ENCODE assay signal across 8 cellular contexts in the genomic region with DNA sequence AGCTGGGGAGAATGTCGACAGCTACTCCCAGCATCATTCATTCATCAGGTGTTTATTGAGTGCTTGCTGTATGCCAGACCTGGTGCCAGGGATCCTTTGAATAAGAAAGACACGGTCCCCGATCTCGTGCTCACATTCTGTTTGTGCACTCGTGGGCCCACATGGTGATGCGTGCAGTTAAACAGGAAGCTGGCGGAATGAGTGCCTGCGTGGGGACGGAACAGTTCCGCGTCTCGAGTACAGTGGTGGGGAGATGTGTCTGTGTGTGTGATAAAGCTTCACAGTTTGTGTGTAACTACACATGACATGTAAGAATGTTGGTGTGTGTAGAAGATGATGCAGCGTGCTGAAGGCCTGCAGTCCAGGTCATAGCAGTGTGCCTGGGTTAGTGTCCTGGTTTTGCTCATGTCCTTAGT. TPM values are rescaled to one million over a fixed set of nuclear protein-coding genes. Genes with fewer than 3 reads are reported as not detected.
A peak's percentile ranks its signal among the peaks of the same experiment; 100 is the strongest.
DNase-seq lines count a peak whose midpoint lies in the region; ATAC-seq, FAIRE-seq and TF ChIP-seq lines count a peak whose summit lies in the region.

No MANE protein-coding gene starts in this region.

- H3K27ac Mint-ChIP-seq in activated CD8-positive, alpha-beta memory T cell treated with anti-CD3 and anti-CD28 coated beads, Interleukin-2, amount 10 ng/mL, durations not matched to agents 7 days and 5 days, result peak overlapping the region; percentile 86

- TF ChIP-seq CTCF in GM12864 (IDR thresholded peaks at IDR 0.05; ENCODE audit: low read depth, low read length, missing control alignments) (no peak), testis (IDR thresholded peaks at IDR 0.05) (no peak)

- peaks cover 90% of the 10 kb centered on the region for H3K4me1 Mint-ChIP-seq in activated CD8-positive, alpha-beta memory T cell treated with anti-CD3 and anti-CD28 coated beads, Interleukin-2, amount 10 ng/mL, durations not matched to agents 7 days and 5 days

- no peak for TF ChIP-seq POLR2A in testis (IDR thresholded peaks at IDR 0.05)

- H3K9me3 ChIP-seq in right cardiac atrium (ENCODE audit: control insufficient read depth, low read length) (no peaks in the 10 kb centered on the region), testis (no peaks in the 10 kb centered on the region)

- H3K4me3 ChIP-seq in GM12864 (ENCODE audit: low read depth, low read length), result peak overlapping the region; percentile 6; the same call in 1 of the 2 replicates
- no peak overlapping the region for H3K4me3 ChIP-seq in right cardiac atrium (ENCODE audit: low read length)
- H3K4me3 ChIP-seq in testis, result no peak overlapping the region

- DNase-seq in GM12864 (ENCODE audit: low read depth), result no peak
- DNase-seq in activated CD8-positive, alpha-beta memory T cell treated with anti-CD3 and anti-CD28 coated beads, Interleukin-2, amount 10 ng/mL, durations not matched to agents 7 days and 5 days, result peak; percentile 64
- DNase-seq in right cardiac atrium, result peak in 2 of 3 donors; percentile 54 to 55
- DNase-seq in testis, result no peak
- DNase-seq in sciatic nerve (ENCODE audit: low spot score), result no peak
- no peak for DNase-seq in GM19239 (ENCODE audit: insufficient read length, low spot score)
- DNase-seq in NCI-H524 treated with DMSO at 0.1 percent for 48 hours (lab: John Stamatoyannopoulos, UW), result no peak

- peaks cover 16% of the 10 kb centered on the region for H3K4me1 ChIP-seq in right cardiac atrium (ENCODE audit: control insufficient read depth, insufficient read depth, low read length)
- H3K4me1 ChIP-seq in testis, result peaks cover 76% of the 10 kb centered on the region

- peaks cover 73% of the 10 kb centered on the region for H3K36me3 Mint-ChIP-seq in activated CD8-positive, alpha-beta memory T cell treated with anti-CD3 and anti-CD28 coated beads, Interleukin-2, amount 10 ng/mL, durations not matched to agents 7 days and 5 days

- H3K4me3 Mint-ChIP-seq in activated CD8-positive, alpha-beta memory T cell treated with anti-CD3 and anti-CD28 coated beads, Interleukin-2, amount 10 ng/mL, durations not matched to agents 7 days and 5 days, result peak overlapping the region; percentile 64

- H3K27ac ChIP-seq in right cardiac atrium (ENCODE audit: low read length), result peak overlapping the region; percentile 71
- peak overlapping the region; percentile 12 to 51 for H3K27ac ChIP-seq in testis

- FAIRE-seq in GM19239 (lab: Jason Lieb, UNC), result no peak

- CTCF ChIA-PET in activated CD8-positive, alpha-beta memory T cell treated with anti-CD3 and anti-CD28 coated beads, Interleukin-2, amount 10 ng/mL, durations not matched to agents 7 days and 5 days (lab: Charles Lee), result interaction anchor here (0.8 to 2.8 kb wide), 13 partner anchors 8 to 222 kb away, joined by 3 to 20 read pairs (median 9); a partner anchor contains a TSS

- H3K27me3 Mint-ChIP-seq in activated CD8-positive, alpha-beta memory T cell treated with anti-CD3 and anti-CD28 coated beads, Interleukin-2, amount 10 ng/mL, durations not matched to agents 7 days and 5 days, result no peaks in the 10 kb centered on the region

- H3K9me3 Mint-ChIP-seq in activated CD8-positive, alpha-beta memory T cell treated with anti-CD3 and anti-CD28 coated beads, Interleukin-2, amount 10 ng/mL, durations not matched to agents 7 days and 5 days (ENCODE audit: low read depth), result no peaks in the 10 kb centered on the region

- 48% methylated on average over 13 of the region's 13 CpGs for WGBS in right cardiac atrium
- 45 to 57% methylated on average over 13 of the region's 13 CpGs for WGBS in testis, 2 donors

- peak; percentile 4 for ATAC-seq in HG03060 (IDR thresholded peaks at IDR 0.05; ENCODE audit: low read depth, unreplicated experiment)
- ATAC-seq in activated CD8-positive, alpha-beta memory T cell treated with anti-CD3 and anti-CD28 coated beads, Interleukin-2, amount 10 ng/mL, durations not matched to agents 7 days and 5 days, result peak; percentile 34
- no peak for ATAC-seq in right cardiac atrium
- ATAC-seq in sciatic nerve, result no peak

- no peaks in the 10 kb centered on the region for H3K36me3 ChIP-seq in testis (ENCODE audit: low read depth, missing control alignments)

- H3K27me3 ChIP-seq in right cardiac atrium (ENCODE audit: control insufficient read depth, insufficient read depth) (no peaks in the 10 kb centered on the region), testis (no peaks in the 10 kb centered on the region)

- intact Hi-C loops in right cardiac atrium (cut with DNase I), result loop anchor here in 1 of 4 donors (2.0 kb wide), 1 partner anchor 43 kb away; no protein-coding TSS in a partner anchor
- intact Hi-C loops in testis (cut with DNase I; ENCODE audit: low total_unique reads), result loop anchor here (10.0 kb wide), 1 partner anchor 47 kb away; no protein-coding TSS in a partner anchor
- intact Hi-C loops in sciatic nerve (cut with DNase I), result loop anchor here (10.0 kb wide), 1 partner anchor 197 kb away; no protein-coding TSS in a partner anchor

RNA-seq across cellular contexts. Expression of a gene that starts 6.5 kb away (rescaled TPM):
- 10 to 100 TPM; 74.8 to 91.9 TPM for total RNA-seq in activated CD8-positive, alpha-beta memory T cell treated with anti-CD3 and anti-CD28 coated beads, Interleukin-2, amount 10 ng/mL, durations not matched to agents 7 days and 5 days
- total RNA-seq in right cardiac atrium, result 100 to 1,000 TPM in 1 of 4 donors, 10 to 100 TPM in 3; 82.6 to 143 (median 94.4) TPM
- polyA plus RNA-seq in right cardiac atrium, result 182 TPM
- total RNA-seq in testis, result 100 to 1,000 TPM; 108 to 114 TPM
- polyA plus RNA-seq in testis (ENCODE audit: insufficient read depth, low read depth, low replicate concordance), result 69.6 TPM
- total RNA-seq in sciatic nerve, result 28.1 TPM

RNA-seq across cellular contexts. Expression of a gene that starts 46.6 kb away (rescaled TPM):
- total RNA-seq in activated CD8-positive, alpha-beta memory T cell treated with anti-CD3 and anti-CD28 coated beads, Interleukin-2, amount 10 ng/mL, durations not matched to agents 7 days and 5 days, result 10 to 100 TPM; 31.4 to 37.5 TPM
- 10 to 100 TPM; 14.1 to 15.6 (median 14.8) TPM for total RNA-seq in right cardiac atrium
- polyA plus RNA-seq in right cardiac atrium, result 9.4 TPM
- total RNA-seq in testis, result 100 to 1,000 TPM; 111 to 157 TPM
- polyA plus RNA-seq in testis (ENCODE audit: insufficient read depth, low read depth, low replicate concordance), result 292 TPM
- 17.5 TPM for total RNA-seq in sciatic nerve

Comparison
In these comparisons a context has a peak if more than half of its experiments do, and no peak if none do; other contexts are left out.
1. DNase-seq: peak in activated CD8-positive, alpha-beta memory T cell treated with anti-CD3 and anti-CD28 coated beads, Interleukin-2, amount 10 ng/mL, durations not matched to agents 7 days and 5 days (single experiment) and right cardiac atrium (2 of 3); none in GM12864 (single experiment), testis (single experiment), sciatic nerve (single experiment), GM19239 (single experiment) and NCI-H524 treated with DMSO at 0.1 percent for 48 hours (single experiment).
2. ATAC-seq: peak in HG03060 (single experiment) and activated CD8-positive, alpha-beta memory T cell treated with anti-CD3 and anti-CD28 coated beads, Interleukin-2, amount 10 ng/mL, durations not matched to agents 7 days and 5 days (single experiment); none in right cardiac atrium (0 of 2) and sciatic nerve (single experiment).